In the genomic region with DNA sequence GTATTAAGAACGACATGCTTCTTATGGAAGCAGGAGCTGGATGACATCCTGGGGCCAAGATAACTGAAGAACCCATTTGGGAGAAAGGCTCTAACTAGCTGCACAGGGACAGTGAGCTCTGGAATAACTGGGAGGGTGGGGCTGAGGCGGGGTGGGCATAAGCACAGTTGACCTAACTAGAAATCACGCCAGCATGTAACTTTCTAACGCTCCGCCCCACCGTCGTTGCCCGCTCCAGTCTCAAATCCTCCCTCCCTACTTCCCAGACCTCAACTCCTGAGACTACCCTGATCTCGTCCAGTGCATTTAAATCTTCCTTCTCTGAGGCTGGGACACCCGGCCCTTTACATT, we compare ENCODE assay signal across 8 cellular contexts. TPM values are rescaled to one million over a fixed set of nuclear protein-coding genes. Genes with fewer than 3 reads are reported as not detected.
DNase-seq lines count a peak whose midpoint lies in the region; ATAC-seq, FAIRE-seq and TF ChIP-seq lines count a peak whose summit lies in the region.

No MANE protein-coding gene starts in this region.

- no peak for DNase-seq in NCI-H1436 (lab: John Stamatoyannopoulos, UW)
- DNase-seq in GM19239 (ENCODE audit: insufficient read length, low spot score), result no peak

- H3K4me3 ChIP-seq in BLaER1 (peak overlapping the region; percentile 84), HUES64 (ENCODE audit: low read length) (peak overlapping the region; percentile 85)

- ATAC-seq in HG02763 (IDR thresholded peaks at IDR 0.05; ENCODE audit: unreplicated experiment) (no peak), HG03439 (IDR thresholded peaks at IDR 0.05; ENCODE audit: unreplicated experiment) (no peak)

- H3K27me3 ChIP-seq in BLaER1 (no peaks in the 10 kb centered on the region), HUES64 (ENCODE audit: insufficient read depth, low read length) (no peaks in the 10 kb centered on the region)

- H3K27ac ChIP-seq in BLaER1 (peak overlapping the region; percentile 57), HUES64 (ENCODE audit: low read depth, low read length) (no peak overlapping the region)

- H3K9me3 ChIP-seq in BLaER1 (peaks cover 4% of the 10 kb centered on the region; the same call in 1 of the 2 replicates), HUES64 (ENCODE audit: insufficient read depth, low read depth, low read length) (no peaks in the 10 kb centered on the region)

- intact Hi-C loops in dendritic cell treated with granulocyte-macrophage colony-stimulating factor and Interleukin-4, amounts not matched to agents 40 ng/mL and 50 ng/mL, for 4 days (cut with micrococcal nuclease), result no loop called here

- peaks cover 58% of the 10 kb centered on the region for H3K4me1 ChIP-seq in BLaER1
- H3K4me1 ChIP-seq in HUES64 (ENCODE audit: insufficient read depth, low read length), result peaks cover 5% of the 10 kb centered on the region; the same call in 1 of the 2 replicates

- H3K4me3 Mint-ChIP-seq in dendritic cell treated with granulocyte-macrophage colony-stimulating factor and Interleukin-4, amounts not matched to agents 40 ng/mL and 50 ng/mL, for 4 days, result peak overlapping the region; percentile 97
- H3K4me3 Mint-ChIP-seq in nephron, result peak overlapping the region; percentile 91 to 93 (median 91)

- peak overlapping the region; percentile 85 for H3K9ac ChIP-seq in BLaER1
- peak overlapping the region; percentile 72 for H3K9ac ChIP-seq in HUES64 (ENCODE audit: low read depth, low read length)

- H3K4me1 Mint-ChIP-seq in dendritic cell treated with granulocyte-macrophage colony-stimulating factor and Interleukin-4, amounts not matched to agents 40 ng/mL and 50 ng/mL, for 4 days (ENCODE audit: low read depth), result peaks cover 16% of the 10 kb centered on the region
- H3K4me1 Mint-ChIP-seq in nephron, result peaks cover 11% of the 10 kb centered on the region

- H3K27me3 Mint-ChIP-seq in dendritic cell treated with granulocyte-macrophage colony-stimulating factor and Interleukin-4, amounts not matched to agents 40 ng/mL and 50 ng/mL, for 4 days, result peaks cover 9% of the 10 kb centered on the region
- no peaks in the 10 kb centered on the region for H3K27me3 Mint-ChIP-seq in nephron (ENCODE audit: low read depth)

- WGBS in HUES64, result under 1% methylated on average over 10 of the region's 10 CpGs

- H3K9me3 Mint-ChIP-seq in dendritic cell treated with granulocyte-macrophage colony-stimulating factor and Interleukin-4, amounts not matched to agents 40 ng/mL and 50 ng/mL, for 4 days, result no peaks in the 10 kb centered on the region
- peaks cover 5% of the 10 kb centered on the region for H3K9me3 Mint-ChIP-seq in nephron

- peaks cover 46% of the 10 kb centered on the region for H3K36me3 Mint-ChIP-seq in dendritic cell treated with granulocyte-macrophage colony-stimulating factor and Interleukin-4, amounts not matched to agents 40 ng/mL and 50 ng/mL, for 4 days (ENCODE audit: low read depth)
- H3K36me3 Mint-ChIP-seq in nephron (ENCODE audit: low read depth), result peaks cover 25% of the 10 kb centered on the region

- H4K20me1 ChIP-seq in BLaER1, result peaks cover 8% of the 10 kb centered on the region; the same call in 1 of the 2 replicates

- TF ChIP-seq CTCF in nephron (IDR thresholded peaks at IDR 0.05; ENCODE audit: unreplicated experiment in 3 of 3), result no peak

- H3K36me3 ChIP-seq in BLaER1, result peaks cover 38% of the 10 kb centered on the region
- peaks cover 39% of the 10 kb centered on the region for H3K36me3 ChIP-seq in HUES64 (ENCODE audit: insufficient read depth, low read length)

- peak overlapping the region; percentile 97 for H3K4me2 ChIP-seq in BLaER1

- peak overlapping the region; percentile 80 for H3K27ac Mint-ChIP-seq in dendritic cell treated with granulocyte-macrophage colony-stimulating factor and Interleukin-4, amounts not matched to agents 40 ng/mL and 50 ng/mL, for 4 days
- peak overlapping the region in 1 of 3 experiments; percentile 9 for H3K27ac Mint-ChIP-seq in nephron

- no peak for FAIRE-seq in GM19239 (lab: Jason Lieb, UNC)

RNA-seq across cellular contexts. Expression of gene PHB1, which starts 0.4 kb away (rescaled TPM):
- 173 TPM for polyA plus RNA-seq in HUES64 (2013, experiment 1 of 2)
- 149 TPM for polyA plus RNA-seq in HUES64 (2013, experiment 2 of 2)

RNA-seq across cellular contexts. Expression of gene ZNF652, which starts 52.2 kb away (rescaled TPM):
- 13.5 TPM for polyA plus RNA-seq in HUES64 (2013, experiment 1 of 2)
- 17.9 TPM for polyA plus RNA-seq in HUES64 (2013, experiment 2 of 2)
